ENCODE assay signal across 12 cellular contexts in the genomic region with DNA sequence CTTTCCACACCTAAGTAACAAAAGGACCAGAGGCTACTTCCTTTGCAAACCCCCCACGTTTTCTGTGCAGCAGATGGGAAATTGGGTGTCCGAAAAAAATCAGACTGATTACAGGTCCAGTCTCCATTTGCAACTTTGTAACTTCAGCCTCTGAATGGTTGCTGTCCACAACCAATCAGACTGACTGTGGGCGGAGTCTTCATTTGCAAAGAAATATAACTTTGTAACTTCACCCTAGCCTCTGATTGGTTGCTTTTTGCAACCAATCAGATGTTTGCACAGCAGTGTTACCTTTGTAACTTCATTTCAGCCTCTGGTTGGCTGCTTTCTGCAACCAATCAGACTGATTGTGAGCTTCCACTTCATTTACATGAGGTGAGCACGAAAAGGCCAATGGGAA.
"Had no signal": no experiment of that assay in that cellular context is flagged by ENCODE, and none has a peak within 500 bp of the region (broad histone marks: within the 10 kb centered on the region; RNA-seq: fewer than 3 reads in every experiment).

No MANE protein-coding gene starts in this region.

- H3K27ac ChIP-seq: cardiac muscle cell had no signal

- H3K4me3 ChIP-seq: cardiac muscle cell had no signal

- H3K36me3 ChIP-seq: cardiac muscle cell had no signal

- DNase-seq: activated CD4-positive, CD25-positive, alpha-beta regulatory T cell treated with anti-CD3 and anti-CD28 coated beads, Interleukin-2, amount 50 U/mL, for 72 hours; activated CD8-positive, alpha-beta memory T cell treated with anti-CD3 and anti-CD28 coated beads for 24 hours; activated naive CD4-positive, alpha-beta T cell treated with Interleukin-2 at 50 U/mL for 16 hours; foreskin melanocyte; head of caudate nucleus; stimulated activated CD4-positive, alpha-beta T cell treated with anti-CD3 and anti-CD28 coated beads, Interleukin-12 subunit alpha, Interleukin-12 subunit beta, amount 100 ng/mL, for 4 hours; stimulated activated naive CD4-positive, alpha-beta T cell had no signal

- H3K27ac Mint-ChIP-seq: memory B cell, nephron, type B pancreatic cell had no signal

- H3K27me3 ChIP-seq: cardiac muscle cell had no signal

- ATAC-seq: left lobe of liver had no signal

- H3K4me1 Mint-ChIP-seq: memory B cell, nephron had no signal

- H3K4me3 Mint-ChIP-seq: memory B cell, nephron, type B pancreatic cell had no signal

- H3K27me3 Mint-ChIP-seq: memory B cell, type B pancreatic cell had no signal

- H3K9me3 Mint-ChIP-seq: memory B cell, nephron, type B pancreatic cell had no signal
